In genomic region chr2:56522605-56523089, GRCh38 we compare ENCODE assay signal across 11 cellular contexts.
A peak's percentile ranks its signal among the peaks of the same experiment; 100 is the strongest.
DNase-seq lines count a peak whose midpoint lies in the region; ATAC-seq, FAIRE-seq and TF ChIP-seq lines count a peak whose summit lies in the region.
"Had no signal": no experiment of that assay in that cellular context is flagged by ENCODE, and none has a peak within 500 bp of the region (broad histone marks: within the 10 kb centered on the region; RNA-seq: fewer than 3 reads in every experiment).

No MANE protein-coding gene starts in this region.

- H3K36me3 ChIP-seq in astrocyte (ENCODE audit: insufficient read depth, low read length) (no peaks in the 10 kb centered on the region), suprapubic skin (no peaks in the 10 kb centered on the region), MM.1S (replicated peaks; ENCODE audit: insufficient read depth, low read length) (no peaks in the 10 kb centered on the region)

- FAIRE-seq in astrocyte (lab: Jason Lieb, UNC) = no peak

- H2AFZ ChIP-seq in astrocyte (ENCODE audit: low read depth, low read length) = no peak overlapping the region
- no peak overlapping the region for H2AFZ ChIP-seq in MM.1S (ENCODE audit: low read length)

- H3K4me1 Mint-ChIP-seq in astrocyte (ENCODE audit: low read depth, unreplicated experiment) = peaks cover 16% of the 10 kb centered on the region
- H3K4me1 Mint-ChIP-seq: CD14-positive monocyte had no signal

- H3K4me3 ChIP-seq in astrocyte (ENCODE audit: insufficient read depth, low read depth, low read length) (no peak overlapping the region), suprapubic skin (no peak overlapping the region), MM.1S (ENCODE audit: low read length) (no peak overlapping the region)

- H3K36me3 Mint-ChIP-seq in astrocyte (ENCODE audit: low read depth, unreplicated experiment) = no peaks in the 10 kb centered on the region
- H3K36me3 Mint-ChIP-seq: activated naive CD8-positive, alpha-beta T cell; CD14-positive monocyte had no signal

- H4K20me1 ChIP-seq in astrocyte (ENCODE audit: insufficient read depth, low read length) = no peaks in the 10 kb centered on the region
- no peaks in the 10 kb centered on the region for H4K20me1 ChIP-seq in MM.1S (ENCODE audit: insufficient read depth, low read length)

- no peak for TF ChIP-seq POLR2A in suprapubic skin (IDR thresholded peaks at IDR 0.05)

- H3K27ac Mint-ChIP-seq in astrocyte (ENCODE audit: unreplicated experiment) = no peak overlapping the region
- H3K27ac Mint-ChIP-seq: activated naive CD8-positive, alpha-beta T cell; CD14-positive monocyte had no signal

- no peak for TF ChIP-seq EP300 in suprapubic skin (IDR thresholded peaks at IDR 0.05)

- no peak overlapping the region for H3K4me2 ChIP-seq in astrocyte (ENCODE audit: low read length)
- H3K4me2 ChIP-seq in MM.1S (ENCODE audit: low read depth, low read length) = no peak overlapping the region

- H3K9me3 ChIP-seq in astrocyte (ENCODE audit: insufficient read depth, low read depth, low read length) = no peaks in the 10 kb centered on the region
- H3K9me3 ChIP-seq in suprapubic skin = no peaks in the 10 kb centered on the region
- H3K9me3 ChIP-seq in MM.1S (replicated peaks; ENCODE audit: insufficient read depth, low read length) = no peaks in the 10 kb centered on the region

- H3K27me3 ChIP-seq in astrocyte (ENCODE audit: insufficient read depth, low read length) = no peaks in the 10 kb centered on the region
- no peaks in the 10 kb centered on the region for H3K27me3 ChIP-seq in suprapubic skin
- no peaks in the 10 kb centered on the region for H3K27me3 ChIP-seq in MM.1S (replicated peaks; ENCODE audit: insufficient read depth, low read length)

- H3K9me2 ChIP-seq in MM.1S (replicated peaks; ENCODE audit: insufficient read depth, low read length) = no peaks in the 10 kb centered on the region

- no peak overlapping the region for H3K4me3 Mint-ChIP-seq in astrocyte (ENCODE audit: unreplicated experiment)
- H3K4me3 Mint-ChIP-seq: activated naive CD8-positive, alpha-beta T cell; CD14-positive monocyte had no signal

- H3K4me1 ChIP-seq in astrocyte (ENCODE audit: insufficient read depth, low read length) (no peaks in the 10 kb centered on the region), suprapubic skin (peaks cover 5% of the 10 kb centered on the region), MM.1S (ENCODE audit: low read length) (no peaks in the 10 kb centered on the region)

- H3K79me2 ChIP-seq in astrocyte (ENCODE audit: insufficient read depth, low read length) = no peaks in the 10 kb centered on the region
- no peaks in the 10 kb centered on the region for H3K79me2 ChIP-seq in MM.1S (ENCODE audit: low read length)

- H3F3A ChIP-seq in MM.1S (ENCODE audit: insufficient read depth, low read length) = no peaks in the 10 kb centered on the region

- no peak for ATAC-seq in HG02981 (IDR thresholded peaks at IDR 0.05; ENCODE audit: unreplicated experiment)

- H3K27me3 Mint-ChIP-seq in astrocyte (ENCODE audit: low read depth, unreplicated experiment) = peaks cover under 1% of the 10 kb centered on the region
- H3K27me3 Mint-ChIP-seq: activated naive CD8-positive, alpha-beta T cell had no signal

- no peaks in the 10 kb centered on the region for H3K9me3 Mint-ChIP-seq in astrocyte (ENCODE audit: unreplicated experiment)

- H3K27ac ChIP-seq in C4-2B (peak overlapping the region; percentile 71), astrocyte (ENCODE audit: low read depth, low read length) (no peak overlapping the region), suprapubic skin (no peak overlapping the region), MM.1S (ENCODE audit: low read length) (no peak overlapping the region)

- no peak overlapping the region for H3K9ac ChIP-seq in astrocyte (ENCODE audit: low read length)
- H3K9ac ChIP-seq in MM.1S (ENCODE audit: low read length) = no peak overlapping the region

- WGBS in suprapubic skin = 31% methylated on average over 5 of the region's 5 CpGs

- TF ChIP-seq CTCF in C4-2B (conservative IDR thresholded peaks at IDR 0.05) (no peak), astrocyte (IDR thresholded peaks at IDR 0.05; ENCODE audit: insufficient read depth, low read depth, low read length) (no peak), suprapubic skin (IDR thresholded peaks at IDR 0.05) (no peak), MM.1S (IDR thresholded peaks at IDR 0.05; ENCODE audit: low read length) (no peak)

- DNase-seq in NCI-H1105 treated with DMSO at 0.1 percent for 48 hours (lab: John Stamatoyannopoulos, UW) (peak; percentile 95), astrocyte (ENCODE audit: low read depth) (peak; percentile 76), kidney glomerular epithelial cell (lab: John Stamatoyannopoulos, UW) (peak; percentile 43), HPDE6-E6E7 (ENCODE audit: extremely low spot score) (no peak), suprapubic skin (ENCODE audit: low spot score in 2 of 2) (no peak), MM.1S (no peak)
- DNase-seq: MV-4-11 had no signal

Comparison
In these comparisons a context has a peak if more than half of its experiments do, and no peak if none do; other contexts are left out.
1. DNase-seq: peak in NCI-H1105 treated with DMSO at 0.1 percent for 48 hours (single experiment), astrocyte (single experiment) and kidney glomerular epithelial cell (single experiment); none in HPDE6-E6E7 (single experiment), suprapubic skin (0 of 2) and MM.1S (single experiment).